ENCODE assay signal across 8 cellular contexts in genomic region chr6:125750692-125751333, GRCh38. TPM values are rescaled to one million over a fixed set of nuclear protein-coding genes. Genes with fewer than 3 reads are reported as not detected.
DNase-seq lines count a peak whose midpoint lies in the region; ATAC-seq, FAIRE-seq and TF ChIP-seq lines count a peak whose summit lies in the region.

No MANE protein-coding gene starts in this region.

- DNase-seq in CD14-positive monocyte (ENCODE audit: low spot score) = no peak
- DNase-seq in HFFc6 = no peak
- no peak for DNase-seq in K562 (ENCODE audit: extremely low read depth in 1 of 4, low spot score in 3 of 4)
- no peak for DNase-seq in mesothelial cell of epicardium (ENCODE audit: low spot score in 2 of 2, unreplicated experiment in 2 of 2)
- DNase-seq in omental fat pad (ENCODE audit: low spot score) = no peak
- no peak for DNase-seq in activated effector memory CD4-positive, alpha-beta T cell treated with Interleukin-2 at 50 U/mL for 16 hours
- DNase-seq in left lung = no peak

- in situ Hi-C loops in K562 (cut with MboI) = loop anchor here (10.0 to 25.0 kb wide), 2 partner anchors 589 to 876 kb away; partner anchors contain the start of gene TPD52L1

- intact Hi-C loops in CD14-positive monocyte (cut with micrococcal nuclease) (loop anchor here in 1 of 2 donors (5.0 kb wide), 1 partner anchor 439 kb away; no protein-coding TSS in a partner anchor), K562 (cut with micrococcal nuclease) (no loop called here), left lung (cut with DNase I) (loop anchor here in 1 of 2 donors (5.0 kb wide), 1 partner anchor 439 kb away; no protein-coding TSS in a partner anchor)

- no peak overlapping the region for H3K27ac Mint-ChIP-seq in CD14-positive monocyte
- H3K27ac Mint-ChIP-seq in HFFc6 = no peak overlapping the region
- H3K27ac Mint-ChIP-seq in mesothelial cell of epicardium = no peak overlapping the region

- H2AFZ ChIP-seq in K562 (ENCODE audit: low read depth, low read length) = no peak overlapping the region

- peaks cover 12 to 28% of the 10 kb centered on the region in 2 experiments; a peak in 4 of 5 replicates for H3K4me1 ChIP-seq in K562 (replicated peaks in 1 of 2; ENCODE audit: control insufficient read depth in 2 of 2, insufficient read depth in 2 of 2, low read length in 2 of 2)
- peaks cover 8 to 51% of the 10 kb centered on the region in 2 donors for H3K4me1 ChIP-seq in left lung

- 9% methylated on average over 4 of the region's 4 CpGs for WGBS in K562 (ENCODE audit: insufficient coverage, low coverage, missing lambda C conversion rate)

- FAIRE-seq in K562 (lab: Jason Lieb, UNC) = no peak

- no peaks in the 10 kb centered on the region for H3K9me1 ChIP-seq in K562 (ENCODE audit: control insufficient read depth, insufficient read depth, low read length)

- peaks cover 40% of the 10 kb centered on the region for H3K4me1 Mint-ChIP-seq in CD14-positive monocyte
- peaks cover 29% of the 10 kb centered on the region for H3K4me1 Mint-ChIP-seq in HFFc6 (ENCODE audit: low read depth)
- peaks cover 46% of the 10 kb centered on the region for H3K4me1 Mint-ChIP-seq in mesothelial cell of epicardium

- H3K79me2 ChIP-seq in K562 (ENCODE audit: control insufficient read depth, insufficient read depth, low read length) = no peaks in the 10 kb centered on the region

- TF ChIP-seq POLR2A in K562 (conservative IDR thresholded peaks at IDR 0.05) = no peak

- H3K4me2 ChIP-seq in K562 (ENCODE audit: insufficient read depth, low read length) = no peak overlapping the region

- H3K36me3 ChIP-seq in K562 (ENCODE audit: control insufficient read depth, insufficient read depth, low read length) = no peaks in the 10 kb centered on the region
- no peaks in the 10 kb centered on the region for H3K36me3 ChIP-seq in left lung

- TF ChIP-seq CTCF in CD14-positive monocyte (IDR thresholded peaks at IDR 0.05) = no peak
- no peak for TF ChIP-seq CTCF in HFFc6 (IDR thresholded peaks at IDR 0.05)
- TF ChIP-seq CTCF in K562 (IDR thresholded peaks at IDR 0.05 in 2 of 3, conservative IDR thresholded peaks at IDR 0.05 in 1 of 3; ENCODE audit: insufficient read depth in 2 of 3, low read depth in 1 of 3, low read length in 3 of 3) = no peak
- no peak for TF ChIP-seq CTCF in mesothelial cell of epicardium (IDR thresholded peaks at IDR 0.05; ENCODE audit: unreplicated experiment)
- TF ChIP-seq CTCF in omental fat pad (IDR thresholded peaks at IDR 0.05) = no peak
- no peak for TF ChIP-seq CTCF in left lung (IDR thresholded peaks at IDR 0.05)

- CTCF ChIA-PET in K562 (lab: Yijun Ruan, JAX; ENCODE audit: low intra/inter-chr PET ratio) = no interaction called here

- H3K36me3 Mint-ChIP-seq in CD14-positive monocyte = peaks cover 10 to 18% of the 10 kb centered on the region in 2 donors
- no peaks in the 10 kb centered on the region for H3K36me3 Mint-ChIP-seq in HFFc6 (ENCODE audit: low read depth)
- H3K36me3 Mint-ChIP-seq in mesothelial cell of epicardium = no peaks in the 10 kb centered on the region

- no TSS peak for BruUV-seq in K562 (replicated peaks; lab: Mats Ljungman, UMichigan)

- H3K27ac ChIP-seq in K562 (ENCODE audit: extremely low read depth, low read depth, low read length) = no peak overlapping the region
- H3K27ac ChIP-seq in left lung = no peak overlapping the region

- TF ChIP-seq EP300 in K562 (IDR thresholded peaks at IDR 0.05; ENCODE audit: low read length) = no peak

- ATAC-seq in K562 (no peak), omental fat pad (ENCODE audit: low FRiP score) (no peak), HG03460 (IDR thresholded peaks at IDR 0.05; ENCODE audit: unreplicated experiment) (no peak), left lung (no peak)

- H3K4me3 ChIP-seq in K562 = no peak overlapping the region
- peak overlapping the region in 1 of 2 donors; percentile 72 for H3K4me3 ChIP-seq in left lung

- no peaks in the 10 kb centered on the region for H3K9me3 ChIP-seq in K562 (replicated peaks; ENCODE audit: control insufficient read depth, insufficient read depth, low read depth, low read length)
- no peaks in the 10 kb centered on the region for H3K9me3 ChIP-seq in left lung

- H3K27me3 Mint-ChIP-seq in CD14-positive monocyte (ENCODE audit: low read depth in 3 of 3) = peaks cover 78 to 92% (median 79%) of the 10 kb centered on the region in 3 donors
- H3K27me3 Mint-ChIP-seq in HFFc6 (ENCODE audit: insufficient read depth) = peaks cover 34% of the 10 kb centered on the region
- H3K27me3 Mint-ChIP-seq in mesothelial cell of epicardium (ENCODE audit: low read depth) = peaks cover 59% of the 10 kb centered on the region

- H4K20me1 ChIP-seq in K562 (replicated peaks; ENCODE audit: control insufficient read depth, insufficient read depth, low read length) = no peaks in the 10 kb centered on the region

- POLR2A ChIA-PET in K562 (lab: Yijun Ruan, JAX) = interaction anchor here (0.9 kb wide), 1 partner anchor 9 kb away, joined by 4 read pairs; no protein-coding TSS in a partner anchor

- H3K27me3 ChIP-seq in K562 (ENCODE audit: control insufficient read depth in 2 of 2, insufficient read depth in 2 of 2, low read length in 2 of 2) (peaks cover 34 to 50% of the 10 kb centered on the region in 2 experiments), left lung (peaks cover 60 to 100% of the 10 kb centered on the region in 2 donors)

- peak overlapping the region; percentile 87 to 95 for H3K4me3 Mint-ChIP-seq in CD14-positive monocyte
- H3K4me3 Mint-ChIP-seq in HFFc6 = peak overlapping the region; percentile 30; the same call in 1 of the 2 replicates
- H3K4me3 Mint-ChIP-seq in mesothelial cell of epicardium = peak overlapping the region; percentile 80

- TF ChIP-seq RAD21 in K562 (CRISPR knock-in tag; conservative IDR thresholded peaks at IDR 0.05 in 1 of 2, IDR thresholded peaks at IDR 0.05 in 1 of 2) = no peak

- H3K9me3 Mint-ChIP-seq in CD14-positive monocyte (peaks cover 0 to 26% (median 21%) of the 10 kb centered on the region in 7 donors), HFFc6 (no peaks in the 10 kb centered on the region), mesothelial cell of epicardium (no peaks in the 10 kb centered on the region)

- no peak overlapping the region for H3K9ac ChIP-seq in K562 (ENCODE audit: insufficient read depth in 1 of 2, low read depth in 2 of 2, low read length in 2 of 2)

TF ChIP-seq in K562, 482 proteins besides CTCF, POLR2A, EP300 and RAD21 (continues in another document):
- no peak for TF ChIP-seq POLR3G (IDR thresholded peaks at IDR 0.05; ENCODE audit: extremely low read depth, insufficient read length, insufficient replicate concordance)

RNA-seq across cellular contexts. Expression of gene HEY2, which starts 1.4 kb away (rescaled TPM):
- polyA plus RNA-seq in CD14-positive monocyte = not detected
- not detected for total RNA-seq in HFFc6 (2021; fragmentation: NEBNext Ultra II Directional; extraction: Animal tissue kit (Norgen Biotek cat#: 25700))
- total RNA-seq in K562 (2011; cell fraction: chromatin; rRNA removed; ENCODE audit: low replicate concordance) = not detected in 2 replicates
- total RNA-seq in K562 (2011; cell fraction: nucleolus; rRNA removed) = not detected in 2 replicates
- total RNA-seq in K562 (2011; cell fraction: nucleoplasm; rRNA removed) = not detected in 2 replicates
- not detected in 2 replicates for total RNA-seq in K562 (2014; rRNA removed)
- not detected in 2 replicates for total RNA-seq in K562 (2014; rRNA removed; fragmentation: Illumina TruSeq; extraction: Trizol)
- not detected in 2 replicates for total RNA-seq in K562 (2015; rRNA removed; fragmentation: Illumina TruSeq; extraction: Trizol)
- total RNA-seq in K562 (2021) = 0.07 TPM in 1 of 2 replicates, not detected in the other
- polyA plus RNA-seq in K562 (2011; rRNA removed) = 0.03 and 0.07 TPM in 2 replicates
- polyA plus RNA-seq in K562 (2011; cell fraction: cytosol; rRNA removed) = 0.03 and 0.36 TPM in 2 replicates
- polyA plus RNA-seq in K562 (2011; cell fraction: nucleus; rRNA removed) = 0.04 and 0.31 TPM in 2 replicates
- 0.05 TPM in 1 of 2 replicates, not detected in the other for polyA plus RNA-seq in K562 (2012)
- 0.04 and 0.12 TPM in 2 replicates for polyA plus RNA-seq in K562 (2014; fragmentation: Illumina TruSeq; extraction: Trizol)
- polyA plus RNA-seq in K562 (2014; fragmentation: Nextera tagmentation; extraction: Ambion mirVana) = under 1 TPM in 1 of 2 experiments, not detected in 1; 0.03 TPM
- 0.07 TPM in 1 of 2 replicates, not detected in the other for polyA plus RNA-seq in K562 (2014; rRNA removed)
- not detected in 2 replicates for polyA minus RNA-seq in K562 (2011; rRNA and poly(A)+ RNA removed)
- 0.29 TPM in 1 of 2 replicates, not detected in the other for polyA minus RNA-seq in K562 (2011; cell fraction: cytosol; rRNA and poly(A)+ RNA removed)
- not detected in 2 replicates for polyA minus RNA-seq in K562 (2011; cell fraction: nucleus; rRNA and poly(A)+ RNA removed)
- 8.8 to 11.7 TPM (median 9.6 TPM) in 3 replicates for total RNA-seq in mesothelial cell of epicardium
- total RNA-seq in omental fat pad = 1 to 10 TPM in 3 of 4 donors, under 1 TPM in 1; 0.24 to 3.2 (median 1.5) TPM
- 1 to 10 TPM; 1.4 to 3.6 TPM for total RNA-seq in left lung

RNA-seq across cellular contexts. Expression of gene NCOA7, which starts 39.9 kb away (rescaled TPM):
- polyA plus RNA-seq in CD14-positive monocyte = 10 to 100 TPM in 1 of 2 donors, 1 to 10 TPM in 1; 8.3 to 21.9 TPM
- 10 to 100 TPM; 27.1 to 29.3 (median 28.6) TPM for total RNA-seq in HFFc6 (2021; fragmentation: NEBNext Ultra II Directional; extraction: Animal tissue kit (Norgen Biotek cat#: 25700))
- 6.1 and 37.7 TPM in 2 replicates for total RNA-seq in K562 (2011; cell fraction: chromatin; rRNA removed; ENCODE audit: low replicate concordance)
- total RNA-seq in K562 (2011; cell fraction: nucleolus; rRNA removed) = 4.8 and 5.7 TPM in 2 replicates
- 10.2 and 13.4 TPM in 2 replicates for total RNA-seq in K562 (2011; cell fraction: nucleoplasm; rRNA removed)
- 6.7 and 10.6 TPM in 2 replicates for total RNA-seq in K562 (2014; rRNA removed)
- 14.6 and 16.9 TPM in 2 replicates for total RNA-seq in K562 (2014; rRNA removed; fragmentation: Illumina TruSeq; extraction: Trizol)
- 9.3 and 12.7 TPM in 2 replicates for total RNA-seq in K562 (2015; rRNA removed; fragmentation: Illumina TruSeq; extraction: Trizol)
- 13.8 TPM in 2 replicates for total RNA-seq in K562 (2021)
- polyA plus RNA-seq in K562 (2011; rRNA removed) = 8.9 and 9.3 TPM in 2 replicates
- 4.6 and 7.1 TPM in 2 replicates for polyA plus RNA-seq in K562 (2011; cell fraction: cytosol; rRNA removed)
- polyA plus RNA-seq in K562 (2011; cell fraction: nucleus; rRNA removed) = 6.2 and 6.6 TPM in 2 replicates
- polyA plus RNA-seq in K562 (2012) = 10.0 and 22.1 TPM in 2 replicates
- 11.2 and 13.6 TPM in 2 replicates for polyA plus RNA-seq in K562 (2014; fragmentation: Illumina TruSeq; extraction: Trizol)
- 1 to 10 TPM; 5.8 to 7.0 TPM for polyA plus RNA-seq in K562 (2014; fragmentation: Nextera tagmentation; extraction: Ambion mirVana)
- polyA plus RNA-seq in K562 (2014; rRNA removed) = 8.5 and 11.0 TPM in 2 replicates
- 33.3 and 40.5 TPM in 2 replicates for polyA minus RNA-seq in K562 (2011; rRNA and poly(A)+ RNA removed)
- 10.1 and 10.2 TPM in 2 replicates for polyA minus RNA-seq in K562 (2011; cell fraction: cytosol; rRNA and poly(A)+ RNA removed)
- 6.5 and 10.6 TPM in 2 replicates for polyA minus RNA-seq in K562 (2011; cell fraction: nucleus; rRNA and poly(A)+ RNA removed)
- 43.5 to 52.4 TPM (median 45.7 TPM) in 3 replicates for total RNA-seq in mesothelial cell of epicardium
- 100 to 1,000 TPM in 1 of 4 donors, 10 to 100 TPM in 3; 35.3 to 137 (median 53.1) TPM for total RNA-seq in omental fat pad
- total RNA-seq in left lung = 10 to 100 TPM; 52.8 to 94.3 TPM

Comparison
In these comparisons a context has a peak if more than half of its experiments do, and no peak if none do; other contexts are left out.
1. H3K4me3 Mint-ChIP-seq: peak in every context shown above with its lines; median percentile 91 in CD14-positive monocyte; 80 in mesothelial cell of epicardium; 30 in HFFc6.